8 cellular contexts compared by ENCODE assay signal in genomic region chr6:153003294-153003645, GRCh38.
DNase-seq lines count a peak whose midpoint lies in the region; ATAC-seq and TF ChIP-seq lines count a peak whose summit lies in the region.

No MANE protein-coding gene starts in this region.

- peak overlapping the region; percentile 94 for H3K4me2 ChIP-seq in DOHH2 (ENCODE audit: low read length)

- no peaks in the 10 kb centered on the region; the same call in none of the 2 replicates for H3F3A ChIP-seq in DOHH2 (ENCODE audit: control insufficient read depth, insufficient read depth)

- no peaks in the 10 kb centered on the region for H3K9me2 ChIP-seq in DOHH2 (replicated peaks; ENCODE audit: control insufficient read depth, low read length)

- H3K27me3 ChIP-seq in DOHH2 (ENCODE audit: control insufficient read depth, low read length) = no peaks in the 10 kb centered on the region
- H3K27me3 ChIP-seq in mucosa of rectum (ENCODE audit: control insufficient read depth in 2 of 2, insufficient read depth in 2 of 2, low read length in 2 of 2) = no peaks in the 10 kb centered on the region

- H3K9ac ChIP-seq in mucosa of rectum (ENCODE audit: low read depth in 1 of 2, low read length in 2 of 2) = peak overlapping the region; percentile 61 to 92

- DNase-seq in NCI-H774 (lab: John Stamatoyannopoulos, UW) (peak; percentile 73), coronary artery (ENCODE audit: low spot score) (no peak), OCI-M1 (lab: John Stamatoyannopoulos, UW) (no peak), NCI-H128 (lab: John Stamatoyannopoulos, UW; ENCODE audit: unreplicated experiment) (no peak)
- DNase-seq in activated effector memory CD4-positive, alpha-beta T cell treated with Interleukin-2 at 50 U/mL for 16 hours = no peak

- H3K36me3 ChIP-seq in DOHH2 (ENCODE audit: control insufficient read depth, low read length) (peaks cover 19% of the 10 kb centered on the region), mucosa of rectum (ENCODE audit: control insufficient read depth in 2 of 2, insufficient read depth in 2 of 2, low read length in 2 of 2) (no peaks in the 10 kb centered on the region)

- H3K27ac ChIP-seq in DOHH2 (ENCODE audit: low read depth, low read length) (peak overlapping the region; percentile 31), coronary artery (peak overlapping the region; percentile 80 to 88), mucosa of rectum (ENCODE audit: low read depth in 2 of 2, low read length in 2 of 2) (peak overlapping the region; percentile 70 to 79)

- peaks cover 55% of the 10 kb centered on the region for H3K79me2 ChIP-seq in DOHH2 (ENCODE audit: control insufficient read depth, low read length)

- H3K4me1 ChIP-seq in DOHH2 (ENCODE audit: control insufficient read depth, low read length) (peaks cover 32% of the 10 kb centered on the region), mucosa of rectum (ENCODE audit: control insufficient read depth in 2 of 2, insufficient read depth in 2 of 2, low read length in 2 of 2) (peaks cover 11 to 12% of the 10 kb centered on the region in 2 donors)

- no peak for TF ChIP-seq CTCF in DOHH2 (IDR thresholded peaks at IDR 0.05; ENCODE audit: low read depth, low read length, poor library complexity, severe bottlenecking)
- TF ChIP-seq CTCF in coronary artery (IDR thresholded peaks at IDR 0.05) = no peak

- peaks cover 6% of the 10 kb centered on the region; the same call in 1 of the 2 replicates for H4K20me1 ChIP-seq in DOHH2 (ENCODE audit: control insufficient read depth, insufficient read depth, low read depth, low read length)

- H3K9me3 ChIP-seq in DOHH2 (ENCODE audit: control insufficient read depth, insufficient read depth, low read length) (no peaks in the 10 kb centered on the region), mucosa of rectum (ENCODE audit: control insufficient read depth in 2 of 2, low read length in 2 of 2) (no peaks in the 10 kb centered on the region)

- peak overlapping the region; percentile 94 for H3K4me3 ChIP-seq in DOHH2 (ENCODE audit: low read length)
- peak overlapping the region; percentile 84 for H3K4me3 ChIP-seq in coronary artery
- peak overlapping the region; percentile 73 to 98 for H3K4me3 ChIP-seq in mucosa of rectum (ENCODE audit: low read length in 2 of 2)

- ATAC-seq in GM21825 (IDR thresholded peaks at IDR 0.05; ENCODE audit: unreplicated experiment) = peak; percentile 1

Comparison
In these comparisons a context has a peak if more than half of its experiments do, and no peak if none do; other contexts are left out.
1. H3K27ac ChIP-seq: peak in every context shown above with its lines; median percentile 84 in coronary artery; 74 in mucosa of rectum; 31 in DOHH2.